Comparison of ENCODE assay signal across 20 cellular contexts in the genomic region with DNA sequence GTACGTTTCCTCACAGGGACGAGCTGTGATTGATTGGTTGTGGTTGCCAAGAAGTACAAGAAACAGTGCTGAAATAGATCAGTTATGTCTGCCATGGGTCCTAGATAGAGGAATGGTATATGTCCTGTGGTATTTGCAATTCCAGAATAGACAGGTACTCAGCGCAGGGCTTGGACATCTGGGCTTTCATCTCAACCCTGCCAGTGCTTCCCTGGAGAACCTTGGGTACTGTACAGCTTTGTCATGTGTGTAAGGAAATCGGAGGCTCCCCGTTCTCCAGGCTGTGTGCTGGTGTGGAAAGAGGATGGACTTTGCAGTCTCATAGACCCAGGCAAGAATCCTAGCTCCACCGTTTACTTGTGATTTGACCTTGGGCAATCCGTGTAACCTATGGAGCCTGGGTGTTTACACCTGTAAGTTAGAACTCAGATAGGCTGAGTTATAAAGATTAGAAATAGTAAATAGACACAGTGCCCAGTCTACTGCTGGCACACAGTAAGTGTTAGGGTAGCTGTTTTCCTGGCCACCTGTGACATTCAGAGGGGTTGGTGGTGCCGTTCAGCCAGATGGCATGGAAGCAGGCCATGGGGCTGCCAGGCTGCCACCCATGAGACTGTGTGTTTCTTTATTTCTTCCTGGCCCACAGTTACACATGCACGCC. TPM values are rescaled to one million over a fixed set of nuclear protein-coding genes. Genes with fewer than 3 reads are reported as not detected.
DNase-seq lines count a peak whose midpoint lies in the region; ATAC-seq, FAIRE-seq and TF ChIP-seq lines count a peak whose summit lies in the region.
"Had no signal": no experiment of that assay in that cellular context is flagged by ENCODE, and none has a peak within 500 bp of the region (broad histone marks: within the 10 kb centered on the region; RNA-seq: fewer than 3 reads in every experiment).

No MANE protein-coding gene starts in this region.

- POLR2A ChIA-PET in HepG2 (lab: Yijun Ruan, JAX), result no interaction called here
- POLR2A ChIA-PET in WTC11 (lab: Charles Lee), result no interaction called here

- intact Hi-C loops in HepG2 (cut with micrococcal nuclease; ENCODE audit: unreplicated experiment), result no loop called here
- intact Hi-C loops in stomach (cut with DNase I; ENCODE audit: low total_unique reads), result no loop called here
- intact Hi-C loops in heart right ventricle (cut with DNase I), result no loop called here

- H3K4me2 ChIP-seq in HepG2 (ENCODE audit: low read depth, low read length), result no peak overlapping the region

- H3K27me3 Mint-ChIP-seq in brain (peaks cover 8% of the 10 kb centered on the region), WTC11 (ENCODE audit: low read depth) (no peaks in the 10 kb centered on the region)

- no TSS peak for BruUV-seq in HepG2 (replicated peaks; lab: Mats Ljungman, UMichigan)

- no peaks in the 10 kb centered on the region for H3K9me3 Mint-ChIP-seq in brain
- H3K9me3 Mint-ChIP-seq in WTC11, result no peaks in the 10 kb centered on the region

- TF ChIP-seq RAD21 in HepG2 (CRISPR knock-in tag; IDR thresholded peaks at IDR 0.05), result no peak

- CTCF ChIA-PET in HepG2 (lab: Yijun Ruan, JAX; ENCODE audit: low intra/inter-chr PET ratio, low total read pairs) (no interaction called here), WTC11 (lab: Charles Lee) (interaction anchor here (0.9 to 3.9 kb wide), 4 partner anchors 13 to 68 kb away, joined by 3 to 15 read pairs (median 4); no protein-coding TSS in a partner anchor)

- no peak overlapping the region for H3K9ac ChIP-seq in HepG2 (ENCODE audit: insufficient read depth, low read depth, low read length)

- H3K4me3 Mint-ChIP-seq in brain (peak overlapping the region in 2 of 5 experiments; percentile 6 to 56), WTC11 (no peak overlapping the region)

- no peak overlapping the region for H3K4me3 ChIP-seq in HepG2 (replicated peaks in 1 of 3; ENCODE audit: insufficient read depth in 1 of 3, low read depth in 2 of 3, low read length in 3 of 3)
- no peak overlapping the region for H3K4me3 ChIP-seq in stomach
- no peak overlapping the region for H3K4me3 ChIP-seq in heart right ventricle
- H3K4me3 ChIP-seq: HAP-1 had no signal

- no peaks in the 10 kb centered on the region for H3K36me3 Mint-ChIP-seq in brain
- H3K36me3 Mint-ChIP-seq in WTC11, result no peaks in the 10 kb centered on the region

- peaks cover 12% of the 10 kb centered on the region for H3K4me1 ChIP-seq in HepG2 (ENCODE audit: insufficient read depth, low read length)
- peaks cover 0 to 35% (median 5%) of the 10 kb centered on the region in 4 donors for H3K4me1 ChIP-seq in stomach
- no peaks in the 10 kb centered on the region for H3K4me1 ChIP-seq in heart right ventricle
- H3K4me1 ChIP-seq: HAP-1 had no signal

- no peak for FAIRE-seq in HepG2 (lab: Jason Lieb, UNC)

- H3K9me3 ChIP-seq in HepG2 (ENCODE audit: low read length) (no peaks in the 10 kb centered on the region), stomach (no peaks in the 10 kb centered on the region), heart right ventricle (no peaks in the 10 kb centered on the region)
- H3K9me3 ChIP-seq: HAP-1 had no signal

- no peak for TF ChIP-seq EP300 in HepG2 (IDR thresholded peaks at IDR 0.05; ENCODE audit: low read depth in 2 of 2, low read length in 2 of 2)
- TF ChIP-seq EP300 in HepG2 (CRISPR knock-in tag; IDR thresholded peaks at IDR 0.05; ENCODE audit: borderline replicate concordance), result no peak
- TF ChIP-seq EP300 in stomach (IDR thresholded peaks at IDR 0.05), result no peak

- DNase-seq in DMS 273 (lab: John Stamatoyannopoulos, UW; ENCODE audit: unreplicated experiment) (peak; percentile 50), DMS 273 treated with DMSO at 0.1 percent for 48 hours (lab: John Stamatoyannopoulos, UW) (no peak), HepG2 (ENCODE audit: low spot score) (no peak), stomach (peak; percentile 39), GM20000 (ENCODE audit: low spot score) (no peak), heart right ventricle (no peak), WTC11 (ENCODE audit: low spot score) (no peak)
- DNase-seq: AML-193, GDM1, Kasumi-1, MM.1S, NCI-H1092 treated with DMSO at 0.1 percent for 48 hours, NCI-H146, NCI-H2107, NCI-H510A treated with DMSO at 0.1 percent for 48 hours, NCI-H774, PC-3 had no signal

- H3K79me2 ChIP-seq in HepG2 (ENCODE audit: insufficient read depth, low read length), result no peaks in the 10 kb centered on the region

- in situ Hi-C loops in HepG2 (cut with HindIII; ENCODE audit: extremely low pct_ligation_motif_present, low pct_unique_long_range_greater_than_20kb), result no loop called here

- TF ChIP-seq CTCF in brain (conservative IDR thresholded peaks at IDR 0.05) (no peak), HepG2 (CRISPR knock-in tag; IDR thresholded peaks at IDR 0.05) (no peak), stomach (IDR thresholded peaks at IDR 0.05) (no peak), GM20000 (IDR thresholded peaks at IDR 0.05; ENCODE audit: extremely low read depth, missing control alignments) (no peak), heart right ventricle (IDR thresholded peaks at IDR 0.05) (no peak), WTC11 (IDR thresholded peaks at IDR 0.05) (no peak)

- ATAC-seq in HepG2 (peak; percentile 51; the same call in 2 of the 3 replicates), heart right ventricle (no peak), WTC11 (no peak)
- ATAC-seq: PC-3 had no signal

- H2AFZ ChIP-seq in HepG2 (ENCODE audit: low read length), result no peak overlapping the region

- H3K27ac Mint-ChIP-seq in brain (peak overlapping the region in 3 of 5 experiments; percentile 16 to 98 (median 26)), WTC11 (no peak overlapping the region)

- H3K36me3 ChIP-seq in HepG2 (replicated peaks in 1 of 2; ENCODE audit: control insufficient read depth in 1 of 2, insufficient read depth in 2 of 2, low read length in 2 of 2) (no peaks in the 10 kb centered on the region), stomach (no peaks in the 10 kb centered on the region), heart right ventricle (no peaks in the 10 kb centered on the region)
- H3K36me3 ChIP-seq: HAP-1 had no signal

- 11% methylated on average over 9 of the region's 9 CpGs for WGBS in HepG2 (ENCODE audit: low lambda C conversion rate)
- 43 to 58% (median 51%) methylated on average over 9 of the region's 9 CpGs for WGBS in stomach, 5 donors
- WGBS in heart right ventricle, 2 donors, result 75 to 76% methylated on average over 9 of the region's 9 CpGs

- no peak overlapping the region for H3K27ac ChIP-seq in HepG2 (ENCODE audit: extremely low read length, insufficient read depth, low read length)
- H3K27ac ChIP-seq in stomach, result no peak overlapping the region
- H3K27ac ChIP-seq in heart right ventricle, result no peak overlapping the region
- H3K27ac ChIP-seq: 22Rv1 had no signal

- H3K27me3 ChIP-seq in HepG2 (ENCODE audit: control insufficient read depth in 1 of 2, insufficient read depth in 2 of 2, low read length in 2 of 2), result peaks cover 0 to 3% of the 10 kb centered on the region in 2 experiments; a peak in 2 of 5 replicates
- H3K27me3 ChIP-seq in stomach, result peaks cover 0 to 5% (median 4%) of the 10 kb centered on the region in 3 donors
- no peaks in the 10 kb centered on the region for H3K27me3 ChIP-seq in heart right ventricle

- no peaks in the 10 kb centered on the region for H4K20me1 ChIP-seq in HepG2 (ENCODE audit: insufficient read depth, low read length)

- H3K4me1 Mint-ChIP-seq in brain (peaks cover 22% of the 10 kb centered on the region), WTC11 (peaks cover 57% of the 10 kb centered on the region)

- TF ChIP-seq POLR2A in HepG2 (IDR thresholded peaks at IDR 0.05; ENCODE audit: insufficient read depth in 1 of 2, low read depth in 2 of 2, low read length in 2 of 2), result no peak
- TF ChIP-seq POLR2A in stomach (IDR thresholded peaks at IDR 0.05), result no peak

TF ChIP-seq in HepG2, 621 proteins besides CTCF, POLR2A, EP300 and RAD21 (continues in another document):
- TF ChIP-seq AGO1 (IDR thresholded peaks at IDR 0.05; ENCODE audit: low read depth, low read length, poor library complexity, severe bottlenecking), result no peak

TF ChIP-seq in WTC11, 78 proteins besides CTCF, POLR2A, EP300 and RAD21 (continues in another document):
- no peak for TF ChIP-seq TEAD1 (CRISPR knock-in tag; IDR thresholded peaks at IDR 0.05)
- no peak for TF ChIP-seq NR1H2 (CRISPR knock-in tag; IDR thresholded peaks at IDR 0.05)
- TF ChIP-seq, protein P1, sequence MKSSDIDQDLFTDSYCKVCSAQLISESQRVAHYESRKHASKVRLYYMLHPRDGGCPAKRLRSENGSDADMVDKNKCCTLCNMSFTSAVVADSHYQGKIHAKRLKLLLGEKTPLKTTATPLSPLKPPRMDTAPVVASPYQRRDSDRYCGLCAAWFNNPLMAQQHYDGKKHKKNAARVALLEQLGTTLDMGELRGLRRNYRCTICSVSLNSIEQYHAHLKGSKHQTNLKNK (CRISPR knock-in tag; IDR thresholded peaks at IDR 0.05), result no peak

RNA-seq across cellular contexts. Expression of a gene that starts 53.1 kb away (rescaled TPM):
- polyA plus RNA-seq in brain (ENCODE audit: insufficient read depth, low read depth, low replicate concordance) (0.46 TPM), HepG2 (2011; rRNA removed) (0.07 and 0.22 TPM in 2 replicates), stomach (1 to 10 TPM; 1.2 to 7.2 (median 1.4) TPM), heart right ventricle (1 to 10 TPM; 2.1 to 2.5 TPM)
- total RNA-seq in HepG2 (2016; rRNA removed; fragmentation: Illumina TruSeq; extraction: Trizol) (not detected in 2 replicates), stomach (1 to 10 TPM in 4 of 5 donors, under 1 TPM in 1; 0.58 to 9.9 (median 7.1) TPM), heart right ventricle (1 to 10 TPM in 9 of 10 donors, under 1 TPM in 1; 0.70 to 6.8 (median 2.9) TPM), WTC11 (2021) (3.5 to 7.1 TPM (median 4.2 TPM) in 3 replicates)
- not detected in 2 replicates for total RNA-seq in HepG2 (2016; cell fraction: cytosol; rRNA removed; fragmentation: Illumina TruSeq; extraction: Trizol; ENCODE audit: low read depth)
- total RNA-seq in HepG2 (2016; cell fraction: insoluble cytoplasmic fraction; rRNA removed; fragmentation: Illumina TruSeq; extraction: Trizol), result not detected in 2 replicates
- total RNA-seq in HepG2 (2016; cell fraction: membrane; rRNA removed; fragmentation: Illumina TruSeq; extraction: Trizol), result not detected in 2 replicates
- not detected in 2 replicates for total RNA-seq in HepG2 (2016; cell fraction: nucleus; rRNA removed; fragmentation: Illumina TruSeq; extraction: Trizol)
- 0.04 TPM in 1 of 2 replicates, not detected in the other for polyA plus RNA-seq in HepG2 (2011; cell fraction: cytosol; rRNA removed)
- 1.5 and 3.2 TPM in 2 replicates for polyA plus RNA-seq in HepG2 (2011; cell fraction: nucleus; rRNA removed)
- not detected in 2 replicates for polyA plus RNA-seq in HepG2 (2012)
- not detected in 2 replicates for polyA plus RNA-seq in HepG2 (2016; cell fraction: cytosol; fragmentation: Illumina TruSeq; extraction: Trizol; ENCODE audit: low read depth)
- not detected in 2 replicates for polyA plus RNA-seq in HepG2 (2016; cell fraction: insoluble cytoplasmic fraction; fragmentation: Illumina TruSeq; extraction: Trizol; ENCODE audit: low read depth)
- polyA plus RNA-seq in HepG2 (2016; cell fraction: membrane; fragmentation: Illumina TruSeq; extraction: Trizol; ENCODE audit: low read depth), result not detected in 2 replicates
- not detected in 2 replicates for polyA plus RNA-seq in HepG2 (2016; cell fraction: nucleus; fragmentation: Illumina TruSeq; extraction: Trizol; ENCODE audit: insufficient read depth, low read depth)
- 0.07 TPM in 1 of 2 replicates, not detected in the other for polyA minus RNA-seq in HepG2 (2011; rRNA and poly(A)+ RNA removed; ENCODE audit: low replicate concordance)
- polyA minus RNA-seq in HepG2 (2011; cell fraction: cytosol; rRNA and poly(A)+ RNA removed), result not detected in 2 replicates
- not detected in 2 replicates for polyA minus RNA-seq in HepG2 (2011; cell fraction: nucleus; rRNA and poly(A)+ RNA removed)

Comparison
In these comparisons a context has a peak if more than half of its experiments do, and no peak if none do; other contexts are left out.
1. DNase-seq: peak in DMS 273 (single experiment) and stomach (single experiment); none in DMS 273 treated with DMSO at 0.1 percent for 48 hours (single experiment), HepG2 (single experiment), GM20000 (single experiment), heart right ventricle (0 of 2) and WTC11 (single experiment).